1 cellular context compared by ENCODE assay signal in genomic region chr1:39529901-39530535, GRCh38.
TF ChIP-seq lines count a peak whose summit lies in the region.

No MANE protein-coding gene starts in this region.

TF ChIP-seq in IMR-90, 13 proteins besides CTCF, POLR2A, EP300 and RAD21 (continued from another document):
- no peak for TF ChIP-seq RCOR1 (IDR thresholded peaks at IDR 0.05; ENCODE audit: insufficient replicate concordance, low read length)
- no peak for TF ChIP-seq USF2 (IDR thresholded peaks at IDR 0.05; ENCODE audit: low read depth, low read length)
- no peak for TF ChIP-seq MAFK (IDR thresholded peaks at IDR 0.05; ENCODE audit: low read depth, low read length)
- TF ChIP-seq, protein P1, sequence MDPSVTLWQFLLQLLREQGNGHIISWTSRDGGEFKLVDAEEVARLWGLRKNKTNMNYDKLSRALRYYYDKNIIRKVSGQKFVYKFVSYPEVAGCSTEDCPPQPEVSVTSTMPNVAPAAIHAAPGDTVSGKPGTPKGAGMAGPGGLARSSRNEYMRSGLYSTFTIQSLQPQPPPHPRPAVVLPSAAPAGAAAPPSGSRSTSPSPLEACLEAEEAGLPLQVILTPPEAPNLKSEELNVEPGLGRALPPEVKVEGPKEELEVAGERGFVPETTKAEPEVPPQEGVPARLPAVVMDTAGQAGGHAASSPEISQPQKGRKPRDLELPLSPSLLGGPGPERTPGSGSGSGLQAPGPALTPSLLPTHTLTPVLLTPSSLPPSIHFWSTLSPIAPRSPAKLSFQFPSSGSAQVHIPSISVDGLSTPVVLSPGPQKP (IDR thresholded peaks at IDR 0.05; ENCODE audit: borderline replicate concordance, low read depth, low read length): no peak
- TF ChIP-seq SMC3 (IDR thresholded peaks at IDR 0.05; ENCODE audit: low read depth, low read length): no peak
- TF ChIP-seq MXI1 (IDR thresholded peaks at IDR 0.05; ENCODE audit: borderline replicate concordance, low read depth, low read length): no peak
- no peak for TF ChIP-seq BHLHE40 (IDR thresholded peaks at IDR 0.05; ENCODE audit: low read depth, low read length)
